ENCODE assay signal across 24 cellular contexts in genomic region chr14:81337073-81337472, GRCh38.
"Had no signal": no experiment of that assay in that cellular context is flagged by ENCODE, and none has a peak within 500 bp of the region (broad histone marks: within the 10 kb centered on the region; RNA-seq: fewer than 3 reads in every experiment).

No MANE protein-coding gene starts in this region.

- H3K9me3 ChIP-seq: esophagus squamous epithelium, gastroesophageal sphincter, heart left ventricle, left lung, right lobe of liver, suprapubic skin, transverse colon, vagina had no signal

- H3K9ac ChIP-seq: neural progenitor cell, parathyroid adenoma had no signal

- DNase-seq: dorsolateral prefrontal cortex; effector memory CD4-positive, alpha-beta T cell; erythroblast; esophagus squamous epithelium; heart left ventricle; left cardiac atrium; left lung; mesendoderm; midbrain; naive thymus-derived CD4-positive, alpha-beta T cell; right lobe of liver; small intestine; stimulated activated CD4-positive, alpha-beta T cell treated with anti-CD3 and anti-CD28 coated beads, Interleukin-15, amount 100 ng/mL, for 24 hours; stimulated activated CD4-positive, alpha-beta T cell treated with anti-CD3 and anti-CD28 coated beads, Interleukin-2, amount 100 ng/mL, for 48 hours; stimulated activated naive B cell treated with anti-CD40 and anti-IgM and Interleukin-4, amounts not matched to agents 10 μg/mL and 1 μg/mL and 100 μg/mL, for 72 hours; transverse colon had no signal

- H3K79me2 ChIP-seq: hepatocyte, parathyroid adenoma had no signal

- H2AFZ ChIP-seq: hepatocyte, neural progenitor cell, parathyroid adenoma had no signal

- ATAC-seq: gastroesophageal sphincter; heart left ventricle; left cardiac atrium; left lung; naive thymus-derived CD4-positive, alpha-beta T cell; stimulated activated naive B cell treated with anti-CD40 and anti-IgM and Interleukin-4, amounts not matched to agents 10 μg/mL and 1 μg/mL and 100 μg/mL, for 72 hours had no signal

- H3K4me1 ChIP-seq: gastroesophageal sphincter, neural progenitor cell, parathyroid adenoma, right lobe of liver had no signal

- H3K36me3 ChIP-seq: esophagus squamous epithelium, gastroesophageal sphincter, heart left ventricle, left lung, neural progenitor cell, right lobe of liver, suprapubic skin, transverse colon, vagina had no signal

- H3K27ac ChIP-seq: esophagus squamous epithelium, gastroesophageal sphincter, heart left ventricle, hepatocyte, left lung, neural progenitor cell, parathyroid adenoma, right lobe of liver, suprapubic skin, transverse colon, vagina had no signal

- H3K4me3 ChIP-seq: dorsolateral prefrontal cortex, esophagus squamous epithelium, gastroesophageal sphincter, heart left ventricle, hepatocyte, left lung, neural progenitor cell, right lobe of liver, suprapubic skin, transverse colon, vagina had no signal

- H3K4me2 ChIP-seq: hepatocyte, neural progenitor cell had no signal

- FAIRE-seq: colon, endothelial cell of umbilical vein, small intestine had no signal

- H3K27me3 ChIP-seq: esophagus squamous epithelium, gastroesophageal sphincter, heart left ventricle, hepatocyte, left lung, neural progenitor cell, right lobe of liver, suprapubic skin, transverse colon, vagina had no signal
